15 cellular contexts compared by ENCODE assay signal in genomic region chr9:136658849-136659535, GRCh38. TPM values are rescaled to one million over a fixed set of nuclear protein-coding genes. Genes with fewer than 3 reads are reported as not detected.
A peak's percentile ranks its signal among the peaks of the same experiment; 100 is the strongest.
DNase-seq lines count a peak whose midpoint lies in the region; ATAC-seq, FAIRE-seq and TF ChIP-seq lines count a peak whose summit lies in the region.
"Had no signal": no experiment of that assay in that cellular context is flagged by ENCODE, and none has a peak within 500 bp of the region (broad histone marks: within the 10 kb centered on the region; RNA-seq: fewer than 3 reads in every experiment).

No MANE protein-coding gene starts in this region.

- H3K4me1 ChIP-seq in right lobe of liver (no peaks in the 10 kb centered on the region), upper lobe of right lung (peaks cover 2% of the 10 kb centered on the region)

- no peak for TF ChIP-seq POLR2A in right lobe of liver (IDR thresholded peaks at IDR 0.05)

- no peak overlapping the region for H3K27ac Mint-ChIP-seq in activated naive CD8-positive, alpha-beta T cell treated with anti-CD3 and anti-CD28 coated beads for 36 hours

- H3K36me3 Mint-ChIP-seq in activated naive CD8-positive, alpha-beta T cell treated with anti-CD3 and anti-CD28 coated beads for 36 hours = no peaks in the 10 kb centered on the region

- in situ Hi-C loops in brain microvascular endothelial cell (cut with HindIII; ENCODE audit: low pct_ligation_motif_present, low sequenced_read_pairs) = no loop called here

- no peak for TF ChIP-seq CTCF in right lobe of liver (IDR thresholded peaks at IDR 0.05)
- TF ChIP-seq CTCF in upper lobe of right lung (IDR thresholded peaks at IDR 0.05) = no peak
- no peak for TF ChIP-seq CTCF in brain microvascular endothelial cell (IDR thresholded peaks at IDR 0.05; ENCODE audit: low read depth, low read length, missing control alignments)

- FAIRE-seq in GM19239 (lab: Jason Lieb, UNC) = no peak
- FAIRE-seq: GM12891 had no signal

- no peaks in the 10 kb centered on the region for H3K27me3 ChIP-seq in right lobe of liver
- H3K27me3 ChIP-seq in upper lobe of right lung = peaks cover 43% of the 10 kb centered on the region
- H3K27me3 ChIP-seq in brain microvascular endothelial cell (replicated peaks) = no peaks in the 10 kb centered on the region
- H3K27me3 ChIP-seq: cardiac muscle cell had no signal

- 35% methylated on average over 4 of the region's 37 CpGs for WGBS in right lobe of liver (ENCODE audit: insufficient coverage, low coverage, low lambda C conversion rate, missing lambda C conversion rate)

- H3K4me3 Mint-ChIP-seq in activated naive CD8-positive, alpha-beta T cell treated with anti-CD3 and anti-CD28 coated beads for 36 hours = no peak overlapping the region

- H3K4me1 Mint-ChIP-seq in activated naive CD8-positive, alpha-beta T cell treated with anti-CD3 and anti-CD28 coated beads for 36 hours = peaks cover 9% of the 10 kb centered on the region

- no peaks in the 10 kb centered on the region for H3K9me3 ChIP-seq in right lobe of liver
- no peaks in the 10 kb centered on the region for H3K9me3 ChIP-seq in upper lobe of right lung

- intact Hi-C loops in Right ventricle myocardium superior (cut with DNase I) (no loop called here), left cardiac atrium (cut with DNase I) (no loop called here), right lobe of liver (cut with DNase I) (no loop called here), upper lobe of right lung (cut with DNase I) (no loop called here)

- DNase-seq in Right ventricle myocardium superior = peak; percentile 37
- DNase-seq in left cardiac atrium = no peak
- DNase-seq in activated naive CD8-positive, alpha-beta T cell treated with anti-CD3 and anti-CD28 coated beads for 36 hours = peak; percentile 25
- DNase-seq in right lobe of liver = peak in 2 of 3 donors; percentile 35 to 47
- peak; percentile 66 for DNase-seq in upper lobe of right lung
- no peak for DNase-seq in brain microvascular endothelial cell
- no peak for DNase-seq in GM19239 (ENCODE audit: insufficient read length, low spot score)
- DNase-seq: activated CD4-positive, alpha-beta T cell treated with anti-CD3 and anti-CD28 coated beads for 4 hours; DMS79 treated with DMSO at 0.1 percent for 48 hours; erythroblast; midbrain; PC-3 had no signal

- H3K4me3 ChIP-seq in right lobe of liver = peak overlapping the region; percentile 2 to 26 (median 16)
- peak overlapping the region; percentile 41 for H3K4me3 ChIP-seq in upper lobe of right lung
- no peak overlapping the region for H3K4me3 ChIP-seq in brain microvascular endothelial cell (ENCODE audit: low read depth, low read length)
- H3K4me3 ChIP-seq: cardiac muscle cell had no signal

- H3K36me3 ChIP-seq in right lobe of liver (no peaks in the 10 kb centered on the region), upper lobe of right lung (no peaks in the 10 kb centered on the region), brain microvascular endothelial cell (replicated peaks) (no peaks in the 10 kb centered on the region)
- H3K36me3 ChIP-seq: cardiac muscle cell had no signal

- peaks cover 46% of the 10 kb centered on the region for H3K27me3 Mint-ChIP-seq in activated naive CD8-positive, alpha-beta T cell treated with anti-CD3 and anti-CD28 coated beads for 36 hours

- ATAC-seq in Right ventricle myocardium superior (ENCODE audit: poor library complexity) = no peak
- no peak for ATAC-seq in left cardiac atrium
- ATAC-seq in right lobe of liver = no peak
- ATAC-seq in upper lobe of right lung = no peak
- no peak for ATAC-seq in HG03571 (IDR thresholded peaks at IDR 0.05; ENCODE audit: unreplicated experiment)
- ATAC-seq: PC-3 had no signal

- H3K9me3 Mint-ChIP-seq in activated naive CD8-positive, alpha-beta T cell treated with anti-CD3 and anti-CD28 coated beads for 36 hours = no peaks in the 10 kb centered on the region

- H3K27ac ChIP-seq in right lobe of liver = peak overlapping the region; percentile 51 to 84 (median 58)
- peak overlapping the region; percentile 91 for H3K27ac ChIP-seq in upper lobe of right lung
- H3K27ac ChIP-seq in brain microvascular endothelial cell = no peak overlapping the region
- H3K27ac ChIP-seq: cardiac muscle cell had no signal

RNA-seq across cellular contexts. Expression of gene EGFL7, which starts 3.7 kb away (rescaled TPM):
- total RNA-seq in Right ventricle myocardium superior = 61.5 TPM
- 100 to 1,000 TPM in 1 of 2 donors, 10 to 100 TPM in 1; 86.6 to 138 TPM for total RNA-seq in left cardiac atrium
- total RNA-seq in activated naive CD8-positive, alpha-beta T cell treated with anti-CD3 and anti-CD28 coated beads for 36 hours = 1 to 10 TPM in 1 of 2 experiments, under 1 TPM in 1; 0.94 to 1.2 TPM
- total RNA-seq in right lobe of liver = 10 to 100 TPM; 26.7 to 54.2 (median 45.8) TPM
- 302 TPM for total RNA-seq in upper lobe of right lung

RNA-seq across cellular contexts. Expression of gene AGPAT2, which starts 28.3 kb away (rescaled TPM):
- total RNA-seq in Right ventricle myocardium superior = 48.6 TPM
- total RNA-seq in left cardiac atrium = 100 to 1,000 TPM; 154 TPM
- total RNA-seq in activated naive CD8-positive, alpha-beta T cell treated with anti-CD3 and anti-CD28 coated beads for 36 hours = 10 to 100 TPM; 14.6 to 16.1 TPM
- total RNA-seq in right lobe of liver = 100 to 1,000 TPM; 117 to 379 (median 184) TPM
- total RNA-seq in upper lobe of right lung = 117 TPM

RNA-seq across cellular contexts. Expression of gene DIPK1B, which starts 53.4 kb away (rescaled TPM):
- total RNA-seq in Right ventricle myocardium superior (15.1 TPM), left cardiac atrium (10 to 100 TPM; 23.2 to 35.2 TPM), right lobe of liver (1 to 10 TPM; 1.4 to 7.7 (median 5.1) TPM), upper lobe of right lung (17.7 TPM)
- under 1 TPM in 1 of 2 experiments, not detected in 1; 0.10 TPM for total RNA-seq in activated naive CD8-positive, alpha-beta T cell treated with anti-CD3 and anti-CD28 coated beads for 36 hours

Comparison
In these comparisons a context has a peak if more than half of its experiments do, and no peak if none do; other contexts are left out.
1. DNase-seq: peak in Right ventricle myocardium superior (single experiment), activated naive CD8-positive, alpha-beta T cell treated with anti-CD3 and anti-CD28 coated beads for 36 hours (single experiment), right lobe of liver (2 of 3) and upper lobe of right lung (single experiment); none in left cardiac atrium (single experiment), brain microvascular endothelial cell (single experiment) and GM19239 (single experiment).
2. RNA of gene EGFL7, which starts 3.7 kb away (total RNA-seq): 302 TPM in upper lobe of right lung (single experiment), 86.6 to 138 TPM in left cardiac atrium, 61.5 TPM in Right ventricle myocardium superior (single experiment) and 26.7 to 54.2 TPM in right lobe of liver; 0.94 to 1.2 TPM in activated naive CD8-positive, alpha-beta T cell treated with anti-CD3 and anti-CD28 coated beads for 36 hours; every median in the first group is over 10 times any median in the second.